ENCODE assay signal across 31 cellular contexts in genomic region chr1:46431695-46432094, GRCh38. TPM values are rescaled to one million over a fixed set of nuclear protein-coding genes. Genes with fewer than 3 reads are reported as not detected.
"Had no signal": no experiment of that assay in that cellular context is flagged by ENCODE, and none has a peak within 500 bp of the region (broad histone marks: within the 10 kb centered on the region; RNA-seq: fewer than 3 reads in every experiment).

No MANE protein-coding gene starts in this region.

- H3K27ac ChIP-seq: ascending aorta, body of pancreas, SK-N-MC had no signal

- H3K27me3 ChIP-seq: ascending aorta, body of pancreas had no signal

- H3K36me3 ChIP-seq: ascending aorta had no signal

- H3K4me1 ChIP-seq: ascending aorta, body of pancreas had no signal

- H3K4me3 ChIP-seq: ascending aorta, body of pancreas, SK-N-MC had no signal

- DNase-seq: activated CD4-positive, alpha-beta T cell treated with anti-CD3 and anti-CD28 coated beads for 48 hours; activated CD4-positive, alpha-beta T cell treated with anti-CD3 and anti-CD28 coated beads, Interleukin-2, amount 50 U/mL, for 4 hours; activated CD4-positive, CD25-positive, alpha-beta regulatory T cell treated with anti-CD3 and anti-CD28 coated beads, Interleukin-2, amount 50 U/mL, for 72 hours; activated CD8-positive, alpha-beta memory T cell treated with anti-CD3 and anti-CD28 coated beads, Interleukin-2, amount 10 ng/mL, durations not matched to agents 7 days and 5 days; activated effector memory CD4-positive, alpha-beta T cell treated with Interleukin-2 at 50 U/mL for 16 hours; activated naive CD4-positive, alpha-beta T cell; activated naive CD8-positive, alpha-beta T cell treated with anti-CD3 and anti-CD28 coated beads, Interleukin-2, amount 50 U/mL, for 24 hours; activated T-cell treated with anti-CD3 and anti-CD28 coated beads, Interleukin-2, amount 50 U/mL, for 24 hours; amniotic stem cell; body of pancreas; central memory CD4-positive, alpha-beta T cell; Kasumi-1; NCI-H1048; NCI-H1417 treated with DMSO at 0.1 percent for 48 hours; NCI-H1694; NCI-H2029; NCI-H2107; NCI-H2171 treated with DMSO at 0.1 percent for 48 hours; NCI-H345; NCI-H510A; NCI-H526 treated with DMSO at 0.1 percent for 48 hours; NCI-H82; T-helper 1 cell had no signal

- H3K9me3 ChIP-seq: ascending aorta, body of pancreas had no signal

- H3K4me1 Mint-ChIP-seq: activated CD8-positive, alpha-beta memory T cell treated with anti-CD3 and anti-CD28 coated beads, Interleukin-2, amount 10 ng/mL, durations not matched to agents 7 days and 5 days; activated naive CD8-positive, alpha-beta T cell treated with anti-CD3 and anti-CD28 coated beads, Interleukin-2, amount 50 U/mL, for 24 hours had no signal

- H3K36me3 Mint-ChIP-seq: activated CD8-positive, alpha-beta memory T cell treated with anti-CD3 and anti-CD28 coated beads, Interleukin-2, amount 10 ng/mL, durations not matched to agents 7 days and 5 days; activated naive CD4-positive, alpha-beta T cell treated with anti-CD3 and anti-CD28 coated beads, Interleukin-2, amount 50 U/mL, for 72 hours had no signal

- H3K4me3 Mint-ChIP-seq: activated CD8-positive, alpha-beta memory T cell treated with anti-CD3 and anti-CD28 coated beads, Interleukin-2, amount 10 ng/mL, durations not matched to agents 7 days and 5 days; activated naive CD8-positive, alpha-beta T cell treated with anti-CD3 and anti-CD28 coated beads, Interleukin-2, amount 50 U/mL, for 24 hours; activated T-cell treated with anti-CD3 and anti-CD28 coated beads, Interleukin-2, amount 50 U/mL, for 24 hours; activated T-helper 1 cell treated with anti-CD3 and anti-CD28 coated beads, Interleukin-12 subunit alpha, Interleukin-12 subunit beta, Interleukin-2, Interleukin-4 antibody, amounts not matched to agents 30 ng/mL and 10 ng/mL and 1 ng/mL, durations not matched to agents 14 hours and 24 hours and 36 hours had no signal

- H3K27ac Mint-ChIP-seq: activated CD8-positive, alpha-beta memory T cell treated with anti-CD3 and anti-CD28 coated beads, Interleukin-2, amount 10 ng/mL, durations not matched to agents 7 days and 5 days; activated naive CD8-positive, alpha-beta T cell treated with anti-CD3 and anti-CD28 coated beads, Interleukin-2, amount 50 U/mL, for 24 hours; activated T-cell treated with anti-CD3 and anti-CD28 coated beads, Interleukin-2, amount 50 U/mL, for 24 hours; activated T-helper 1 cell treated with anti-CD3 and anti-CD28 coated beads, Interleukin-12 subunit alpha, Interleukin-12 subunit beta, Interleukin-2, Interleukin-4 antibody, amounts not matched to agents 30 ng/mL and 10 ng/mL and 1 ng/mL, durations not matched to agents 14 hours and 24 hours and 36 hours had no signal

- ATAC-seq: activated CD8-positive, alpha-beta memory T cell treated with anti-CD3 and anti-CD28 coated beads, Interleukin-2, amount 10 ng/mL, durations not matched to agents 7 days and 5 days; activated naive CD4-positive, alpha-beta T cell treated with anti-CD3 and anti-CD28 coated beads, Interleukin-2, amount 50 U/mL, for 72 hours; activated naive CD8-positive, alpha-beta T cell treated with anti-CD3 and anti-CD28 coated beads, Interleukin-2, amount 50 U/mL, for 24 hours; body of pancreas had no signal

- H3K9me3 Mint-ChIP-seq: activated naive CD4-positive, alpha-beta T cell treated with anti-CD3 and anti-CD28 coated beads, Interleukin-2, amount 50 U/mL, for 72 hours; activated naive CD8-positive, alpha-beta T cell treated with anti-CD3 and anti-CD28 coated beads, Interleukin-2, amount 50 U/mL, for 24 hours; activated T-cell treated with anti-CD3 and anti-CD28 coated beads, Interleukin-2, amount 50 U/mL, for 24 hours; activated T-helper 1 cell treated with anti-CD3 and anti-CD28 coated beads, Interleukin-12 subunit alpha, Interleukin-12 subunit beta, Interleukin-2, Interleukin-4 antibody, amounts not matched to agents 30 ng/mL and 10 ng/mL and 1 ng/mL, durations not matched to agents 14 hours and 24 hours and 36 hours had no signal

RNA-seq across cellular contexts. Expression of gene FAAH, which starts 37.6 kb away (rescaled TPM):
- total RNA-seq: RPMI7951 had no signal

RNA-seq across cellular contexts. Expression of gene DMBX1, which starts 57.9 kb away (rescaled TPM):
- total RNA-seq: activated T-helper 1 cell treated with anti-CD3 and anti-CD28 coated beads, Interleukin-12 subunit alpha, Interleukin-12 subunit beta, Interleukin-2, Interleukin-4 antibody, amounts not matched to agents 30 ng/mL and 10 ng/mL and 1 ng/mL, durations not matched to agents 14 hours and 24 hours and 36 hours; ascending aorta; body of pancreas; bronchial epithelial cell; M059J; OCI-LY7; RPMI7951 had no signal
